18 cellular contexts compared by ENCODE assay signal in the genomic region with DNA sequence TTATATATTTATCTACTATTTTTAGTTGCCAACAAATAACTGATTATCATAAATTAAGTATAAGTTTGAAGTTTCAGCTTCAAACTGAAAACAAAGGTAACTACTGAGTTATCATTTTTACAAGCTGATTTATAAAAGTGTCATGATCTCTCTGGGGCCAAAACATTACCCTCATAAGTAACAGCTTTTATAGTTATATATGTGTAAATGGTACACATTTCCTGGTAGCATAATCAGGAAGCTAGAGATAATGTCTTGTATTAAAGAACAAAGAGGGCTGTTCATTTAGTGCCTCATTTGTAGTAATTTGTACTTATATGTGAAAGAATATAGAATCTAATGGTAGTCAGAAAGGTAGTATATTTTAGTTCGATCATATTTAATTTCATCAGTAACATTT.
DNase-seq lines count a peak whose midpoint lies in the region; ATAC-seq and TF ChIP-seq lines count a peak whose summit lies in the region.
"Had no signal": no experiment of that assay in that cellular context is flagged by ENCODE, and none has a peak within 500 bp of the region (broad histone marks: within the 10 kb centered on the region; RNA-seq: fewer than 3 reads in every experiment).

No MANE protein-coding gene starts in this region.

- H3K9me3 ChIP-seq in HEK293 (ENCODE audit: control insufficient read depth, insufficient read depth, low read depth, low read length) (no peaks in the 10 kb centered on the region), body of pancreas (no peaks in the 10 kb centered on the region), mucosa of descending colon (no peaks in the 10 kb centered on the region)
- H3K9me3 ChIP-seq: BLaER1, Caco-2 had no signal

- intact Hi-C loops in body of pancreas (cut with DNase I), result no loop called here
- intact Hi-C loops in mucosa of descending colon (cut with DNase I, micrococcal nuclease), result no loop called here

- 90% methylated on average over 1 of the region's 1 CpG for WGBS in body of pancreas, 2 donors

- H3K4me3 ChIP-seq in HEK293 (ENCODE audit: low read depth, low read length) (no peak overlapping the region), body of pancreas (no peak overlapping the region), mucosa of descending colon (no peak overlapping the region)
- H3K4me3 ChIP-seq: BLaER1, GM23338 had no signal

- CTCF ChIA-PET in HEK293 (lab: Yijun Ruan, JAX), result interaction anchor here (1.4 kb wide), 1 partner anchor 93 kb away, joined by 4 read pairs; no protein-coding TSS in a partner anchor

- ATAC-seq in body of pancreas (no peak), mucosa of descending colon (peak; percentile 77)
- ATAC-seq: CD8-positive, alpha-beta T cell; GM23338; HCT116 had no signal

- POLR2A ChIA-PET in HEK293 (lab: Yijun Ruan, JAX), result interaction anchor here (0.6 kb wide), 1 partner anchor 347 kb away, joined by 3 read pairs; no protein-coding TSS in a partner anchor

- TF ChIP-seq POLR2A in body of pancreas (IDR thresholded peaks at IDR 0.05), result no peak

- H3K36me3 ChIP-seq in HEK293 (ENCODE audit: control insufficient read depth in 2 of 2, insufficient read depth in 1 of 2, low read length in 2 of 2) (peaks cover 0 to 3% of the 10 kb centered on the region in 2 experiments; a peak in 1 of 3 replicates), body of pancreas (replicated peaks in 1 of 2; ENCODE audit: insufficient read depth in 1 of 2, low read depth in 2 of 2) (no peaks in the 10 kb centered on the region), mucosa of descending colon (ENCODE audit: low read depth) (no peaks in the 10 kb centered on the region)

- DNase-seq in body of pancreas, result no peak
- no peak for DNase-seq in mucosa of descending colon
- no peak for DNase-seq in A172 (ENCODE audit: low spot score)
- no peak for DNase-seq in stimulated activated CD4-positive, alpha-beta T cell treated with anti-CD3 and anti-CD28 coated beads, Interleukin-15, amount 100 ng/mL, for 24 hours
- no peak for DNase-seq in Kasumi-1 (lab: John Stamatoyannopoulos, UW)
- DNase-seq: 8988T; Caco-2; CD4-positive, CD25-positive, alpha-beta regulatory T cell; CD8-positive, alpha-beta T cell; DMS153; DND-41; H9; HFFc6 had no signal

- H3K27ac ChIP-seq in HEK293 (ENCODE audit: extremely low read depth, low read depth, low read length) (no peak overlapping the region), body of pancreas (peak overlapping the region in 3 of 4 donors; percentile 29 to 41 (median 30))
- H3K27ac ChIP-seq: BLaER1, C4-2B had no signal

- peaks cover 18% of the 10 kb centered on the region for H3K4me1 ChIP-seq in HEK293 (ENCODE audit: control insufficient read depth, insufficient read depth, low read length)
- peaks cover 17% of the 10 kb centered on the region for H3K4me1 ChIP-seq in body of pancreas
- peaks cover 17% of the 10 kb centered on the region for H3K4me1 ChIP-seq in mucosa of descending colon (ENCODE audit: low read depth)

- TF ChIP-seq CTCF in HEK293 (tag by site-specific recombination; IDR thresholded peaks at IDR 0.05) (no peak), body of pancreas (IDR thresholded peaks at IDR 0.05) (no peak), mucosa of descending colon (IDR thresholded peaks at IDR 0.05) (no peak)

- H3K27me3 ChIP-seq in body of pancreas, result no peaks in the 10 kb centered on the region
- H3K27me3 ChIP-seq: BLaER1 had no signal

TF ChIP-seq in HEK293, 187 proteins besides CTCF, POLR2A, EP300 and RAD21:
- 0 out of 2 replicates have a peak, but pooled peaks have one; percentile 1 for TF ChIP-seq ZNF335 (tag by site-specific recombination; conservative IDR thresholded peaks at IDR 0.05)
- no peak for TF ChIP-seq KLF9 (tag by site-specific recombination; IDR thresholded peaks at IDR 0.05; ENCODE audit: low read depth)
TF ChIP-seq in HEK293: peak in this region for 1.
